ENCODE assay signal across 28 cellular contexts in genomic region chr3:119433613-119434325, GRCh38.
"Had no signal": no experiment of that assay in that cellular context is flagged by ENCODE, and none has a peak within 500 bp of the region (broad histone marks: within the 10 kb centered on the region; RNA-seq: fewer than 3 reads in every experiment).

No MANE protein-coding gene starts in this region.

- H3K27ac ChIP-seq: dorsolateral prefrontal cortex, esophagus muscularis mucosa, foreskin keratinocyte, ovary, psoas muscle, sigmoid colon, stomach, thyroid gland, uterus had no signal

- H3K4me3 Mint-ChIP-seq: endodermal cell; naive thymus-derived CD8-positive, alpha-beta T cell; nephron progenitor cell; stimulated activated effector memory CD8-positive, alpha-beta T cell treated with anti-CD3 and anti-CD28 coated beads, Interleukin-12 subunit alpha, Interleukin-12 subunit beta, amount 100 ng/mL, for 72 hours had no signal

- H3K27me3 Mint-ChIP-seq: naive thymus-derived CD8-positive, alpha-beta T cell had no signal

- H3K4me1 Mint-ChIP-seq: endodermal cell, nephron progenitor cell had no signal

- H3K36me3 ChIP-seq: ovary, uterus had no signal

- ATAC-seq: foreskin keratinocyte; heart right ventricle; left colon; left ventricle myocardium superior; naive thymus-derived CD8-positive, alpha-beta T cell; psoas muscle; right cardiac atrium; stimulated activated effector memory CD8-positive, alpha-beta T cell treated with anti-CD3 and anti-CD28 coated beads, Interleukin-12 subunit alpha, Interleukin-12 subunit beta, amount 100 ng/mL, for 72 hours had no signal

- H3K4me1 ChIP-seq: esophagus muscularis mucosa, foreskin keratinocyte, psoas muscle, sigmoid colon, stomach, thyroid gland, uterus had no signal

- H3K4me3 ChIP-seq: dorsolateral prefrontal cortex, esophagus muscularis mucosa, heart right ventricle, ovary, psoas muscle, sigmoid colon, stomach, thyroid gland, uterus had no signal

- H3K27me3 ChIP-seq: dorsolateral prefrontal cortex, esophagus muscularis mucosa, foreskin keratinocyte, heart right ventricle, ovary, sigmoid colon, stomach, thyroid gland, uterus had no signal

- H3K9me3 ChIP-seq: thyroid gland had no signal

- H3K27ac Mint-ChIP-seq: endodermal cell; naive thymus-derived CD8-positive, alpha-beta T cell; nephron progenitor cell; stimulated activated effector memory CD8-positive, alpha-beta T cell treated with anti-CD3 and anti-CD28 coated beads, Interleukin-12 subunit alpha, Interleukin-12 subunit beta, amount 100 ng/mL, for 72 hours had no signal

- DNase-seq: dorsolateral prefrontal cortex; effector CD4-positive, alpha-beta T cell; endodermal cell; foreskin keratinocyte; glutamatergic neuron; heart right ventricle; hippocampal formation; left colon; left ventricle myocardium superior; mammary epithelial cell; mesendoderm; midbrain; naive thymus-derived CD8-positive, alpha-beta T cell; nephron progenitor cell; nucleus accumbens; ovary; posterior cingulate gyrus; psoas muscle; right cardiac atrium; sigmoid colon; stimulated activated CD4-positive, alpha-beta T cell treated with anti-CD3 and anti-CD28 coated beads, Interleukin-2, amount 100 ng/mL, for 24 hours; stimulated activated CD4-positive, alpha-beta T cell treated with anti-CD3 and anti-CD28 coated beads, Interleukin-4, amount 100 ng/mL, for 24 hours; stimulated activated naive CD4-positive, alpha-beta T cell treated with Interleukin-2 at 50 U/mL for 16 hours; stomach; thyroid gland; uterus had no signal
